Comparison of ENCODE assay signal across 25 cellular contexts in the genomic region with DNA sequence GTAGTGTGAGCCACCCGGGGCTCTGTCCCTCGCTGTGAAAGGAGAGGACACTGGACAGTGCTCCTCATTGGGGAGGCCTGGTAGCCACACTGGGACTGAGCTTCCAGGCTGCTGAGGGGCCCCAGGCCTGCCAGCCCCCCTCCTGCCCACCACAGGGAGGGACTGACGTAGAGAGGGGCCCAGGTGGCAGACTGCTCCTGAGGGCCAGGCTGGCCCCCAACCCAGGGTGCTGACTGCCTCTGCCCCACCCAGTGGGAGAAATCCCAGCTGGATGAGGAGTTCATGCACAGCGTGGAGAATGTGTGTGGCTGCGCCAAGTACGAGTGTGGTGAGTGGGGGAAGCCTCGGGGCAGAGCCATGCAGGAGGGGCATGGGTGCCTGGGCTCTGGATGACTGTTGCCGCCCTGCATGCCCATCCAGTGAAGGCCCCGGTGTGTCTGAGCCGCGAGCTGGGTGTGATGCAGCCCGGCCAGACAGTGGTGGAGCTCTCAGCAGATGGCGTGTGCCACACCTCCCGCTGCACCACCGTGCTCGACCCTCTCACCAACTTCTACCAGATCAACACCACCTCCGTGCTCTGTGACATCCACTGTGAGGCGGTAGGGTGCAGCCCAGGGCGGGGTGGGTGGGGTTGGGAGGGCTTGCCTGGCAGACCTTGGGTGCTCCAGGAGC.
DNase-seq lines count a peak whose midpoint lies in the region; ATAC-seq and TF ChIP-seq lines count a peak whose summit lies in the region.
"Had no signal": no experiment of that assay in that cellular context is flagged by ENCODE, and none has a peak within 500 bp of the region (broad histone marks: within the 10 kb centered on the region; RNA-seq: fewer than 3 reads in every experiment).

No MANE protein-coding gene starts in this region.

- no peak overlapping the region for H3K4me3 Mint-ChIP-seq in activated CD4-positive, alpha-beta T cell treated with anti-CD3 and anti-CD28 coated beads, Interleukin-2, amount 10 ng/mL, durations not matched to agents 24 days and 14 days
- H3K4me3 Mint-ChIP-seq in endodermal cell (no peak overlapping the region), CD14-positive monocyte (no peak overlapping the region)
- H3K4me3 Mint-ChIP-seq: GM23338, HFFc6 had no signal

- ATAC-seq in gastroesophageal sphincter: no peak
- ATAC-seq: GM23338, HepG2, PC-3 had no signal

- intact Hi-C loops in activated CD4-positive, alpha-beta T cell treated with anti-CD3 and anti-CD28 coated beads, Interleukin-2, amount 10 ng/mL, durations not matched to agents 24 days and 14 days (cut with micrococcal nuclease): no loop called here
- intact Hi-C loops in CD14-positive monocyte (cut with micrococcal nuclease): no loop called here

- H3K4me3 ChIP-seq in endodermal cell (ENCODE audit: low read length) (no peak overlapping the region), gastroesophageal sphincter (no peak overlapping the region)
- H3K4me3 ChIP-seq: GM23338, HAP-1 had no signal

- TF ChIP-seq EP300 in gastroesophageal sphincter (IDR thresholded peaks at IDR 0.05): no peak

- no peaks in the 10 kb centered on the region for H3K4me1 Mint-ChIP-seq in activated CD4-positive, alpha-beta T cell treated with anti-CD3 and anti-CD28 coated beads, Interleukin-2, amount 10 ng/mL, durations not matched to agents 24 days and 14 days
- H3K4me1 Mint-ChIP-seq in endodermal cell (no peaks in the 10 kb centered on the region), CD14-positive monocyte (no peaks in the 10 kb centered on the region)
- H3K4me1 Mint-ChIP-seq: GM23338 had no signal

- no peaks in the 10 kb centered on the region for H3K4me1 ChIP-seq in endodermal cell (ENCODE audit: control insufficient read depth, insufficient read depth, low read length)
- no peaks in the 10 kb centered on the region for H3K4me1 ChIP-seq in gastroesophageal sphincter
- H3K4me1 ChIP-seq: HAP-1 had no signal

- no peaks in the 10 kb centered on the region for H3K36me3 Mint-ChIP-seq in activated CD4-positive, alpha-beta T cell treated with anti-CD3 and anti-CD28 coated beads, Interleukin-2, amount 10 ng/mL, durations not matched to agents 24 days and 14 days (ENCODE audit: low read depth)
- H3K36me3 Mint-ChIP-seq in endodermal cell (ENCODE audit: low read depth) (no peaks in the 10 kb centered on the region), CD14-positive monocyte (no peaks in the 10 kb centered on the region)

- no peaks in the 10 kb centered on the region for H3K9me3 Mint-ChIP-seq in activated CD4-positive, alpha-beta T cell treated with anti-CD3 and anti-CD28 coated beads, Interleukin-2, amount 10 ng/mL, durations not matched to agents 24 days and 14 days
- no peaks in the 10 kb centered on the region for H3K9me3 Mint-ChIP-seq in endodermal cell
- no peaks in the 10 kb centered on the region for H3K9me3 Mint-ChIP-seq in CD14-positive monocyte
- H3K9me3 Mint-ChIP-seq: GM23338, HFFc6 had no signal

- 84 to 87% methylated on average over 5 to 19 of the region's 19 CpGs for WGBS in endodermal cell (ENCODE audit: insufficient coverage in 1 of 2, insufficient read length in 1 of 2), 2 experiments
- whole genome bisulfite sequencing in gastroesophageal sphincter (ENCODE audit: low coverage in 1 of 2), 2 donors: 40% methylated on average over 3 of the region's 19 CpGs; no CpG with 5 or more reads in 1 of the 2 donors

- H3K27ac Mint-ChIP-seq in activated CD4-positive, alpha-beta T cell treated with anti-CD3 and anti-CD28 coated beads, Interleukin-2, amount 10 ng/mL, durations not matched to agents 24 days and 14 days: no peak overlapping the region
- no peak overlapping the region for H3K27ac Mint-ChIP-seq in endodermal cell
- H3K27ac Mint-ChIP-seq in CD14-positive monocyte: no peak overlapping the region
- H3K27ac Mint-ChIP-seq: GM23338, HFFc6 had no signal

- no peaks in the 10 kb centered on the region for H3K36me3 ChIP-seq in endodermal cell (ENCODE audit: control insufficient read depth, insufficient read depth, low read length)
- H3K36me3 ChIP-seq in gastroesophageal sphincter: no peaks in the 10 kb centered on the region
- H3K36me3 ChIP-seq: HAP-1 had no signal

- H3K27me3 ChIP-seq in endodermal cell (ENCODE audit: control insufficient read depth, insufficient read depth, low read length, poor library complexity, severe bottlenecking) (no peaks in the 10 kb centered on the region), gastroesophageal sphincter (no peaks in the 10 kb centered on the region)

- H3K27ac ChIP-seq in endodermal cell (ENCODE audit: low read depth, low read length): no peak overlapping the region
- H3K27ac ChIP-seq in gastroesophageal sphincter: no peak overlapping the region

- no peaks in the 10 kb centered on the region for H3K27me3 Mint-ChIP-seq in activated CD4-positive, alpha-beta T cell treated with anti-CD3 and anti-CD28 coated beads, Interleukin-2, amount 10 ng/mL, durations not matched to agents 24 days and 14 days
- H3K27me3 Mint-ChIP-seq in endodermal cell (ENCODE audit: insufficient read depth) (no peaks in the 10 kb centered on the region), CD14-positive monocyte (ENCODE audit: low read depth in 3 of 3) (peaks cover 0 to 5% (median 0%) of the 10 kb centered on the region in 3 donors)

- no peak for TF ChIP-seq POLR2A in gastroesophageal sphincter (IDR thresholded peaks at IDR 0.05)

- DNase-seq in activated CD4-positive, alpha-beta T cell treated with anti-CD3 and anti-CD28 coated beads, Interleukin-2, amount 10 ng/mL, durations not matched to agents 24 days and 14 days: peak; percentile 46
- DNase-seq in activated CD4-positive, alpha-beta T cell treated with anti-CD3 and anti-CD28 coated beads for 4 hours: no peak
- peak; percentile 2 for DNase-seq in GM10266 (ENCODE audit: extremely low spot score)
- DNase-seq in endodermal cell: peak; percentile 45
- no peak for DNase-seq in putamen (ENCODE audit: low spot score)
- no peak for DNase-seq in CD14-positive monocyte (ENCODE audit: low spot score)
- DNase-seq: C1 segment of cervical spinal cord, DMS79, EL, GDM1, HFFc6, Kasumi-1, NCI-H1092 treated with DMSO at 0.1 percent for 48 hours, NCI-H1436, NCI-H187, NCI-H2081 treated with DMSO at 0.1 percent for 48 hours, NCI-H2171, NCI-H226, NCI-H510A treated with DMSO at 0.1 percent for 48 hours, NCI-H774, PC-3 had no signal

- TF ChIP-seq CTCF in GM10266 (IDR thresholded peaks at IDR 0.05; ENCODE audit: control insufficient read depth, insufficient read depth, low read depth, missing control alignments) (no peak), endodermal cell (conservative IDR thresholded peaks at IDR 0.05) (no peak), CD14-positive monocyte (IDR thresholded peaks at IDR 0.05) (no peak), gastroesophageal sphincter (IDR thresholded peaks at IDR 0.05) (no peak)

- H3K9me3 ChIP-seq in endodermal cell (ENCODE audit: control insufficient read depth, low read length) (no peaks in the 10 kb centered on the region), gastroesophageal sphincter (no peaks in the 10 kb centered on the region)
- H3K9me3 ChIP-seq: HAP-1 had no signal

- no peak overlapping the region for H3K9ac ChIP-seq in endodermal cell (ENCODE audit: extremely low read depth, low read length, poor library complexity, severe bottlenecking)

Comparison
In these comparisons a context has a peak if more than half of its experiments do, and no peak if none do; other contexts are left out.
1. DNase-seq: peak in activated CD4-positive, alpha-beta T cell treated with anti-CD3 and anti-CD28 coated beads, Interleukin-2, amount 10 ng/mL, durations not matched to agents 24 days and 14 days (single experiment), GM10266 (single experiment) and endodermal cell (single experiment); none in activated CD4-positive, alpha-beta T cell treated with anti-CD3 and anti-CD28 coated beads for 4 hours (0 of 2), putamen (single experiment) and CD14-positive monocyte (single experiment).